In the genomic region with DNA sequence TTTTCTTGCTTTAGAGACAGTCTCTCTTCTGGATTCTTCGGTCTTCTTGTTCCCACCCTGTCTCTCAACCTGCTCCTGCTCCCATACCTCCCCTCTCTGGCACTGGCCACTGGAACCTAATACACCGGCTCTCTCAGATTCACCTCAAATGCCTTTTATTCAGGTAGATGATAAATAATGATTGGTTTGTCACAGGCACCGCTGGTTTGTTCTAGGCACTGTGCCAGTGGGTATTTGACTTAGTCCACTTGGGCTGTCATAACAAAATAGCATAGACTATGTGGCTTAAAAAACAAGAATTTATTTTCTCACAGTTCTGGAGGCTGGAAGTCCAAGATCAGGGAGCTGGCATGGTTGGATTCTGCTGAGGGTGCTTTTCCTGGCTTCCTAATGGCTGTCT, we compare ENCODE assay signal across 23 cellular contexts.
DNase-seq lines count a peak whose midpoint lies in the region; ATAC-seq and TF ChIP-seq lines count a peak whose summit lies in the region.
"Had no signal": no experiment of that assay in that cellular context is flagged by ENCODE, and none has a peak within 500 bp of the region (broad histone marks: within the 10 kb centered on the region; RNA-seq: fewer than 3 reads in every experiment).

No MANE protein-coding gene starts in this region.

- no peak for DNase-seq in activated T-cell treated with anti-CD3 and anti-CD28 coated beads, Interleukin-2, amount 50 U/mL, for 72 hours
- no peak for DNase-seq in activated T-cell treated with anti-CD3 and anti-CD28 coated beads, Interleukin-2, amount 50 U/mL, for 4 hours
- DNase-seq in NCI-H2029 treated with DMSO at 0.1 percent for 48 hours (lab: John Stamatoyannopoulos, UW) (peak; percentile 53), T-helper 17 cell (no peak), osteocyte (ENCODE audit: extremely low spot score, unreplicated experiment) (no peak)
- no peak for DNase-seq in effector memory CD4-positive, alpha-beta T cell
- DNase-seq: activated CD4-positive, alpha-beta T cell treated with anti-CD3 and anti-CD28 coated beads for 4 hours; activated CD8-positive, alpha-beta memory T cell treated with anti-CD3 and anti-CD28 coated beads, Interleukin-2, amount 50 U/mL, for 48 hours; activated gamma-delta T cell treated with Interleukin-2 at 50 U/mL for 16 hours; brain microvascular endothelial cell; EL; hypothalamus; immature natural killer cell; mesenchymal stem cell; NCI-H1694; NCI-H2227 treated with DMSO at 0.1 percent for 48 hours; NCI-H82; sigmoid colon had no signal

- no peak overlapping the region for H3K4me2 ChIP-seq in parathyroid adenoma (ENCODE audit: low read length)

- no peaks in the 10 kb centered on the region for H3K27me3 Mint-ChIP-seq in activated T-cell treated with anti-CD3 and anti-CD28 coated beads, Interleukin-2, amount 50 U/mL, for 72 hours (ENCODE audit: low read depth)
- no peaks in the 10 kb centered on the region for H3K27me3 Mint-ChIP-seq in activated T-cell treated with anti-CD3 and anti-CD28 coated beads, Interleukin-2, amount 50 U/mL, for 4 hours (ENCODE audit: low read depth)
- H3K27me3 Mint-ChIP-seq in T-helper 17 cell, result no peaks in the 10 kb centered on the region
- no peaks in the 10 kb centered on the region for H3K27me3 Mint-ChIP-seq in osteocyte (ENCODE audit: unreplicated experiment)
- H3K27me3 Mint-ChIP-seq: progenitor cell of endocrine pancreas had no signal

- TF ChIP-seq CTCF in parathyroid adenoma (IDR thresholded peaks at IDR 0.05) (no peak), osteocyte (IDR thresholded peaks at IDR 0.05) (no peak)

- H3K79me2 ChIP-seq in parathyroid adenoma, result no peaks in the 10 kb centered on the region

- peaks cover 13% of the 10 kb centered on the region in 2 donors for H3K36me3 Mint-ChIP-seq in activated T-cell treated with anti-CD3 and anti-CD28 coated beads, Interleukin-2, amount 50 U/mL, for 72 hours (ENCODE audit: insufficient read depth in 2 of 2)
- H3K36me3 Mint-ChIP-seq in activated T-cell treated with anti-CD3 and anti-CD28 coated beads, Interleukin-2, amount 50 U/mL, for 4 hours (ENCODE audit: insufficient read depth), result peaks cover 3% of the 10 kb centered on the region
- H3K36me3 Mint-ChIP-seq in T-helper 17 cell (ENCODE audit: low read depth) (peaks cover 2% of the 10 kb centered on the region), osteocyte (ENCODE audit: unreplicated experiment) (no peaks in the 10 kb centered on the region)
- H3K36me3 Mint-ChIP-seq: CD4-positive, CD25-positive, alpha-beta regulatory T cell had no signal

- no peaks in the 10 kb centered on the region for H3K9me3 ChIP-seq in T-helper 17 cell (ENCODE audit: control insufficient read depth, low read length, poor library complexity, severe bottlenecking)
- no peaks in the 10 kb centered on the region for H3K9me3 ChIP-seq in parathyroid adenoma (ENCODE audit: control insufficient read depth, low read length)
- no peaks in the 10 kb centered on the region for H3K9me3 ChIP-seq in effector memory CD4-positive, alpha-beta T cell (ENCODE audit: control insufficient read depth, low read length)

- peak overlapping the region; percentile 24 for H2AFZ ChIP-seq in parathyroid adenoma

- no peak overlapping the region for H3K9ac ChIP-seq in parathyroid adenoma

- H3K9me3 Mint-ChIP-seq in activated T-cell treated with anti-CD3 and anti-CD28 coated beads, Interleukin-2, amount 50 U/mL, for 72 hours, result peaks cover 5 to 17% of the 10 kb centered on the region in 2 donors
- H3K9me3 Mint-ChIP-seq in activated T-cell treated with anti-CD3 and anti-CD28 coated beads, Interleukin-2, amount 50 U/mL, for 4 hours, result peaks cover 15% of the 10 kb centered on the region
- no peaks in the 10 kb centered on the region for H3K9me3 Mint-ChIP-seq in osteocyte (ENCODE audit: unreplicated experiment)
- H3K9me3 Mint-ChIP-seq: immature natural killer cell had no signal

- H3K4me3 ChIP-seq in parathyroid adenoma (ENCODE audit: low read depth, low read length), result no peak overlapping the region
- H3K4me3 ChIP-seq in effector memory CD4-positive, alpha-beta T cell (ENCODE audit: insufficient read depth, low read depth, low read length, poor library complexity, severe bottlenecking), result no peak overlapping the region
- H3K4me3 ChIP-seq: sigmoid colon, SK-N-MC had no signal

- H3K27ac Mint-ChIP-seq in activated T-cell treated with anti-CD3 and anti-CD28 coated beads, Interleukin-2, amount 50 U/mL, for 72 hours, result peak overlapping the region; percentile 99
- H3K27ac Mint-ChIP-seq in T-helper 17 cell (peak overlapping the region; percentile 49), osteocyte (ENCODE audit: unreplicated experiment) (no peak overlapping the region)
- H3K27ac Mint-ChIP-seq: immature natural killer cell had no signal

- no peaks in the 10 kb centered on the region for H3K27me3 ChIP-seq in parathyroid adenoma (ENCODE audit: control insufficient read depth, insufficient read depth, low read length)
- no peaks in the 10 kb centered on the region for H3K27me3 ChIP-seq in effector memory CD4-positive, alpha-beta T cell (replicated peaks; ENCODE audit: control insufficient read depth, insufficient read depth, low read length, poor library complexity, severe bottlenecking)
- H3K27me3 ChIP-seq: brain microvascular endothelial cell, sigmoid colon had no signal

- H3K36me3 ChIP-seq in parathyroid adenoma (ENCODE audit: control insufficient read depth, insufficient read depth, low read length), result no peaks in the 10 kb centered on the region
- no peaks in the 10 kb centered on the region for H3K36me3 ChIP-seq in effector memory CD4-positive, alpha-beta T cell (ENCODE audit: control insufficient read depth, insufficient read depth, low read length)
- H3K36me3 ChIP-seq: brain microvascular endothelial cell, sigmoid colon had no signal

- no peak overlapping the region for H3K27ac ChIP-seq in parathyroid adenoma
- no peak overlapping the region for H3K27ac ChIP-seq in effector memory CD4-positive, alpha-beta T cell (ENCODE audit: insufficient read depth, low read length, poor library complexity, severe bottlenecking)
- H3K27ac ChIP-seq: brain microvascular endothelial cell, sigmoid colon, SK-N-MC had no signal

- ATAC-seq in activated T-cell treated with anti-CD3 and anti-CD28 coated beads, Interleukin-2, amount 50 U/mL, for 72 hours (replicated peaks in 1 of 2), result no peak
- ATAC-seq in activated T-cell treated with anti-CD3 and anti-CD28 coated beads, Interleukin-2, amount 50 U/mL, for 4 hours, result no peak
- ATAC-seq in T-helper 17 cell (no peak), GM21515 (IDR thresholded peaks at IDR 0.05; ENCODE audit: unreplicated experiment) (no peak)

- H3K4me1 Mint-ChIP-seq in activated T-cell treated with anti-CD3 and anti-CD28 coated beads, Interleukin-2, amount 50 U/mL, for 72 hours (ENCODE audit: low read depth), result peaks cover 57% of the 10 kb centered on the region
- H3K4me1 Mint-ChIP-seq in activated T-cell treated with anti-CD3 and anti-CD28 coated beads, Interleukin-2, amount 50 U/mL, for 4 hours (ENCODE audit: low read depth), result peaks cover 48% of the 10 kb centered on the region
- H3K4me1 Mint-ChIP-seq in T-helper 17 cell, result peaks cover 17% of the 10 kb centered on the region
- no peaks in the 10 kb centered on the region for H3K4me1 Mint-ChIP-seq in osteocyte (ENCODE audit: unreplicated experiment)
- H3K4me1 Mint-ChIP-seq: immature natural killer cell had no signal

- H3K4me3 Mint-ChIP-seq in activated T-cell treated with anti-CD3 and anti-CD28 coated beads, Interleukin-2, amount 50 U/mL, for 72 hours, result peak overlapping the region; percentile 44 to 91
- no peak overlapping the region for H3K4me3 Mint-ChIP-seq in activated T-cell treated with anti-CD3 and anti-CD28 coated beads, Interleukin-2, amount 50 U/mL, for 4 hours
- H3K4me3 Mint-ChIP-seq in T-helper 17 cell (no peak overlapping the region), osteocyte (ENCODE audit: unreplicated experiment) (no peak overlapping the region)
- H3K4me3 Mint-ChIP-seq: immature natural killer cell had no signal

- no peaks in the 10 kb centered on the region for H3K4me1 ChIP-seq in parathyroid adenoma
- no peaks in the 10 kb centered on the region for H3K4me1 ChIP-seq in effector memory CD4-positive, alpha-beta T cell (ENCODE audit: control insufficient read depth, insufficient read depth, low read length, poor library complexity, severe bottlenecking)
- H3K4me1 ChIP-seq: sigmoid colon had no signal

Comparison
In these comparisons a context has a peak if more than half of its experiments do, and no peak if none do; other contexts are left out.
1. H3K4me3 Mint-ChIP-seq: peak in activated T-cell treated with anti-CD3 and anti-CD28 coated beads, Interleukin-2, amount 50 U/mL, for 72 hours (2 of 2); none in activated T-cell treated with anti-CD3 and anti-CD28 coated beads, Interleukin-2, amount 50 U/mL, for 4 hours (single experiment), T-helper 17 cell (single experiment) and osteocyte (single experiment).